ENCODE assay signal across 8 cellular contexts in the genomic region with DNA sequence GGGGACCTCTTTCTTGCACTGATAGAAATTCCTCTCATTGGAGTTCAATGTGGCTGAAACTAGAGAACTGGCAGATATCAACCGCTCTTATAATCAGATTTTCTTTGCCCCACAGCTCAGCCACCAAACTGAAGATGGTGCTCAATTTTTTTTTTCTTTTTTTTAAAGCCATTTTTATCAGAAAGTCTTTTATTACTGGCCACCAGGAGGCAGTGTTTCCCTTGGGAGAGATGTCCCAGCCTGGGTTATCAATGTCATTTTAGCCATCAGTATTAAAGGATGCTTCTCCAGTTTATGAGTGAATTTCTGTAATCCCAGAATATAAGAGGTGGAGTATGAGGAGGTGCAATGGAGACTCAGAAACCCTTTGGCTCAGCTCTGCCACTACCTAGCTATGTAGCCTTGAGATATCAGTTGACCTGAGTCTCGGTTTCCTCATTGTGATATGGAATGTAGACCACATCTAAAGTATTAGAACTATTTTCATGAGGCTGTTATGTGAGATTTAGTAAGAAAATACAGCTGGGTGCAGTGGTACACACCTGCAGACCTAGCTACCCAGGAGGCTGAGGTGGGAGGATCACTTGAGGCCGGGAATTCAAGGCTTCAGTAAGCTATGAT. TPM values are rescaled to one million over a fixed set of nuclear protein-coding genes. Genes with fewer than 3 reads are reported as not detected.
A peak's percentile ranks its signal among the peaks of the same experiment; 100 is the strongest.
DNase-seq lines count a peak whose midpoint lies in the region; ATAC-seq and TF ChIP-seq lines count a peak whose summit lies in the region.

No MANE protein-coding gene starts in this region.

- ATAC-seq in natural killer cell: no peak

- no peaks in the 10 kb centered on the region for H3K9me3 ChIP-seq in colonic mucosa

- H3K27ac Mint-ChIP-seq in natural killer cell: peak overlapping the region in 1 of 2 donors; percentile 95

- intact Hi-C loops in colonic mucosa (cut with DNase I): loop anchor here (2.0 to 5.0 kb wide), 2 partner anchors 47 to 116 kb away; no protein-coding TSS in a partner anchor
- intact Hi-C loops in natural killer cell (cut with micrococcal nuclease): loop anchor here (1.0 to 5.0 kb wide), 3 partner anchors 38 to 116 kb away; partner anchors contain the start of gene LY9

- peak; percentile 4 for DNase-seq in NCI-H1092 treated with DMSO at 0.1 percent for 48 hours (lab: John Stamatoyannopoulos, UW)
- no peak for DNase-seq in NCI-H1092 (lab: John Stamatoyannopoulos, UW)
- DNase-seq in HuH-7 (ENCODE audit: low spot score): peak; percentile 36
- DNase-seq in SKM-1 (lab: John Stamatoyannopoulos, UW; ENCODE audit: unreplicated experiment): peak; percentile 83
- DNase-seq in colonic mucosa: no peak
- peak; percentile 46 for DNase-seq in natural killer cell
- no peak for DNase-seq in amygdala (lab: John Stamatoyannopoulos, UW)
- DNase-seq in NCI-H524 treated with DMSO at 0.1 percent for 48 hours (lab: John Stamatoyannopoulos, UW): no peak

- H3K4me1 ChIP-seq in colonic mucosa: peaks cover 5% of the 10 kb centered on the region

- no peaks in the 10 kb centered on the region for H3K9me3 Mint-ChIP-seq in natural killer cell

- peaks cover 77 to 78% of the 10 kb centered on the region in 2 donors for H3K4me1 Mint-ChIP-seq in natural killer cell

- H3K36me3 ChIP-seq in colonic mucosa: no peaks in the 10 kb centered on the region

- H3K27me3 ChIP-seq in colonic mucosa: no peaks in the 10 kb centered on the region

- no peak overlapping the region for H3K27ac ChIP-seq in colonic mucosa

- no peak overlapping the region for H3K9ac ChIP-seq in colonic mucosa (ENCODE audit: low read depth in 2 of 2, low read length in 2 of 2)

- H3K4me3 ChIP-seq in colonic mucosa: no peak overlapping the region

- peak overlapping the region; percentile 40 for H3K4me3 Mint-ChIP-seq in natural killer cell

- TF ChIP-seq CTCF in colonic mucosa (IDR thresholded peaks at IDR 0.05) (peak; percentile 40), natural killer cell (IDR thresholded peaks at IDR 0.05) (peak; percentile 90)

- H3K27me3 Mint-ChIP-seq in natural killer cell (ENCODE audit: low read depth in 2 of 2): no peaks in the 10 kb centered on the region

- H3K36me3 Mint-ChIP-seq in natural killer cell: peaks cover 35% of the 10 kb centered on the region

RNA-seq across cellular contexts. Expression of gene CD244, which starts 27.6 kb away (rescaled TPM):
- under 1 TPM; 0.49 to 0.58 TPM for total RNA-seq in colonic mucosa
- 100 to 1,000 TPM; 131 to 193 (median 150) TPM for total RNA-seq in natural killer cell

RNA-seq across cellular contexts. Expression of gene LY9, which starts 39.1 kb away (rescaled TPM):
- 1 to 10 TPM; 1.2 to 2.7 TPM for total RNA-seq in colonic mucosa
- 10 to 100 TPM; 30.3 to 47.1 (median 34.4) TPM for total RNA-seq in natural killer cell

RNA-seq across cellular contexts. Expression of gene ITLN1, which starts 49.9 kb away (rescaled TPM):
- 100 to 1,000 TPM; 164 to 256 TPM for total RNA-seq in colonic mucosa
- not detected for total RNA-seq in natural killer cell

Comparison
In these comparisons a context has a peak if more than half of its experiments do, and no peak if none do; other contexts are left out.
1. DNase-seq: peak in NCI-H1092 treated with DMSO at 0.1 percent for 48 hours (single experiment), HuH-7 (single experiment), SKM-1 (single experiment) and natural killer cell (single experiment); none in NCI-H1092 (single experiment), colonic mucosa (single experiment), amygdala (0 of 56) and NCI-H524 treated with DMSO at 0.1 percent for 48 hours (single experiment).
2. RNA of gene CD244, which starts 27.6 kb away (total RNA-seq): 131 to 193 TPM in natural killer cell; 0.49 to 0.58 TPM in colonic mucosa; every median in the first group is over 10 times any median in the second.
3. RNA of gene LY9, which starts 39.1 kb away (total RNA-seq): 30.3 to 47.1 TPM in natural killer cell; 1.2 to 2.7 TPM in colonic mucosa; every median in the first group is over 4 times any median in the second.
4. RNA of gene ITLN1, which starts 49.9 kb away (total RNA-seq): 164 to 256 TPM in colonic mucosa; not detected in natural killer cell; every median in the first group is over 100 times any median in the second.